ENCODE assay signal across 15 cellular contexts in genomic region chrX:145003443-145003842, GRCh38.
A peak's percentile ranks its signal among the peaks of the same experiment; 100 is the strongest.
DNase-seq lines count a peak whose midpoint lies in the region; ATAC-seq and TF ChIP-seq lines count a peak whose summit lies in the region.
"Had no signal": no experiment of that assay in that cellular context is flagged by ENCODE, and none has a peak within 500 bp of the region (broad histone marks: within the 10 kb centered on the region; RNA-seq: fewer than 3 reads in every experiment).

No MANE protein-coding gene starts in this region.

- peak; percentile 71 for ATAC-seq in PC-3
- ATAC-seq in left lung = peak; percentile 53
- ATAC-seq in GM18505 (IDR thresholded peaks at IDR 0.05; ENCODE audit: unreplicated experiment) = no peak

- H2AFZ ChIP-seq in ACC112 (ENCODE audit: low read length, unreplicated experiment) (no peak overlapping the region), PC-3 (ENCODE audit: low read length) (no peak overlapping the region), mammary epithelial cell (ENCODE audit: low read depth, low read length) (no peak overlapping the region), trophoblast cell (ENCODE audit: insufficient read depth, low read length, poor library complexity) (no peak overlapping the region)

- no peaks in the 10 kb centered on the region for H3K9me2 ChIP-seq in PC-3 (replicated peaks; ENCODE audit: low read length)

- POLR2A ChIA-PET in PC-3 (lab: Charles Lee; ENCODE audit: unreplicated experiment) = no interaction called here

- CTCF ChIA-PET in PC-3 (lab: Charles Lee) (no interaction called here), mammary epithelial cell (lab: Charles Lee; ENCODE audit: low non-redundant PET) (no interaction called here)

- no peak for TF ChIP-seq POLR2A in GM18505 (IDR thresholded peaks at IDR 0.05; ENCODE audit: borderline replicate concordance, extremely low read depth, insufficient read depth, insufficient read length)

- BruUV-seq in PC-3 (replicated peaks; lab: Mats Ljungman, UMichigan) = no TSS peak
- BruUV-seq in mammary epithelial cell (replicated peaks; lab: Mats Ljungman, UMichigan) = no TSS peak

- H3K4me2 ChIP-seq in PC-3 (ENCODE audit: low read length) (no peak overlapping the region), mammary epithelial cell (ENCODE audit: insufficient read depth, low read depth, low read length) (no peak overlapping the region), trophoblast cell (ENCODE audit: low read length) (no peak overlapping the region)

- no peak overlapping the region for H4K12ac ChIP-seq in trophoblast cell (ENCODE audit: low read depth, low read length)

- H4K91ac ChIP-seq in trophoblast cell (ENCODE audit: low read depth, low read length) = no peak overlapping the region

- TF ChIP-seq CTCF in PC-3 (conservative IDR thresholded peaks at IDR 0.05; ENCODE audit: low read depth, low read length) = no peak
- no peak for TF ChIP-seq CTCF in mammary epithelial cell (conservative IDR thresholded peaks at IDR 0.05 in 1 of 2, IDR thresholded peaks at IDR 0.05 in 1 of 2; ENCODE audit: extremely low read depth in 1 of 2, insufficient read depth in 1 of 2, low read depth in 1 of 2, low read length in 2 of 2)
- no peak for TF ChIP-seq CTCF in left lung (IDR thresholded peaks at IDR 0.05)

- no peak overlapping the region for H2BK5ac ChIP-seq in trophoblast cell (ENCODE audit: low read depth, low read length, poor library complexity)

- H3K9ac ChIP-seq in PC-3 (ENCODE audit: low read length) = peak overlapping the region; percentile 37; the same call in 1 of the 2 replicates
- H3K9ac ChIP-seq in mammary epithelial cell (ENCODE audit: insufficient read depth, low read length) = no peak overlapping the region
- H3K9ac ChIP-seq in trophoblast cell (ENCODE audit: low read length) = no peak overlapping the region

- DNase-seq in PC-3 (peak; percentile 19), mammary epithelial cell (peak; percentile 76), left lung (no peak), DMS79 treated with DMSO at 0.1 percent for 48 hours (lab: John Stamatoyannopoulos, UW) (no peak), NCI-H2171 (lab: John Stamatoyannopoulos, UW) (no peak), trophoblast cell (no peak)
- DNase-seq: BE2C; CD4-positive, alpha-beta memory T cell; DMS79; EL; GDM1; HFFc6 had no signal

- no peak overlapping the region for H2AK5ac ChIP-seq in trophoblast cell (ENCODE audit: low read length)

- H3F3A ChIP-seq in PC-3 (ENCODE audit: low read length, unreplicated experiment) = no peaks in the 10 kb centered on the region

- no peak overlapping the region for H3K14ac ChIP-seq in trophoblast cell (ENCODE audit: low read length)

- H4K20me1 ChIP-seq in PC-3 (ENCODE audit: low read length) = no peaks in the 10 kb centered on the region
- H4K20me1 ChIP-seq in mammary epithelial cell (ENCODE audit: insufficient read depth, low read length) = no peaks in the 10 kb centered on the region

- intact Hi-C loops in PC-3 (cut with micrococcal nuclease) = no loop called here
- intact Hi-C loops in mammary epithelial cell (cut with micrococcal nuclease) = no loop called here
- intact Hi-C loops in left lung (cut with DNase I) = no loop called here

- no peak overlapping the region for H3K23ac ChIP-seq in trophoblast cell (ENCODE audit: low read length)

- H2BK120ac ChIP-seq in trophoblast cell (ENCODE audit: insufficient read depth, low read length, poor library complexity) = no peak overlapping the region

- H3K27me3 ChIP-seq in ACC112 (ENCODE audit: insufficient read depth, low read length) (no peaks in the 10 kb centered on the region), PC-3 (ENCODE audit: low read length) (no peaks in the 10 kb centered on the region), mammary epithelial cell (ENCODE audit: insufficient read depth, low read length) (no peaks in the 10 kb centered on the region), left lung (no peaks in the 10 kb centered on the region), trophoblast cell (ENCODE audit: insufficient read depth, low read length) (no peaks in the 10 kb centered on the region)
- H3K27me3 ChIP-seq: BE2C had no signal

- H3K4ac ChIP-seq in trophoblast cell (ENCODE audit: low read depth, low read length) = no peak overlapping the region

- peak overlapping the region; percentile 84 for H3K27ac ChIP-seq in ACC112 (ENCODE audit: low read depth, low read length)
- H3K27ac ChIP-seq in PC-3 (ENCODE audit: low read length) = peak overlapping the region; percentile 65
- no peak overlapping the region for H3K27ac ChIP-seq in mammary epithelial cell (ENCODE audit: insufficient read depth, low read depth, low read length)
- no peak overlapping the region for H3K27ac ChIP-seq in left lung
- H3K27ac ChIP-seq in trophoblast cell (ENCODE audit: low read depth, low read length) = no peak overlapping the region
- H3K27ac ChIP-seq: C4-2B had no signal

- H4K8ac ChIP-seq in trophoblast cell (ENCODE audit: low read depth, low read length) = no peak overlapping the region

- no peak overlapping the region for H2BK12ac ChIP-seq in trophoblast cell (ENCODE audit: low read length)

- in situ Hi-C loops in mammary epithelial cell (cut with MboI; ENCODE audit: low sequenced_read_pairs in 2 of 2) = no loop called here

- no peaks in the 10 kb centered on the region for H3K36me3 ChIP-seq in ACC112 (ENCODE audit: insufficient read depth, low read length)
- H3K36me3 ChIP-seq in PC-3 (ENCODE audit: low read depth, low read length) = no peaks in the 10 kb centered on the region
- no peaks in the 10 kb centered on the region for H3K36me3 ChIP-seq in mammary epithelial cell (ENCODE audit: insufficient read depth, low read length)
- no peaks in the 10 kb centered on the region for H3K36me3 ChIP-seq in left lung
- H3K36me3 ChIP-seq in trophoblast cell (ENCODE audit: control insufficient read depth in 1 of 2, insufficient read depth in 2 of 2, low read length in 2 of 2) = no peaks in the 10 kb centered on the region
- H3K36me3 ChIP-seq: BE2C had no signal

- peaks cover 8% of the 10 kb centered on the region for H3K4me1 ChIP-seq in ACC112 (ENCODE audit: control insufficient read depth, insufficient read depth, low read length, unreplicated experiment)
- H3K4me1 ChIP-seq in PC-3 (ENCODE audit: insufficient read depth, low read length) = peaks cover 11% of the 10 kb centered on the region
- no peaks in the 10 kb centered on the region for H3K4me1 ChIP-seq in mammary epithelial cell (ENCODE audit: insufficient read depth, low read length)
- no peaks in the 10 kb centered on the region for H3K4me1 ChIP-seq in left lung
- no peaks in the 10 kb centered on the region for H3K4me1 ChIP-seq in trophoblast cell (ENCODE audit: control insufficient read depth in 1 of 2, insufficient read depth in 2 of 2, low read length in 2 of 2)
- H3K4me1 ChIP-seq: BE2C had no signal

- no peaks in the 10 kb centered on the region for H3K79me1 ChIP-seq in trophoblast cell (ENCODE audit: low read length)

- no peak overlapping the region for H3K18ac ChIP-seq in trophoblast cell (ENCODE audit: low read length)

- dilution Hi-C loops in mammary epithelial cell (cut with HindIII; ENCODE audit: low sequenced_read_pairs) = no loop called here

- H3K79me2 ChIP-seq in ACC112 (ENCODE audit: control insufficient read depth, insufficient read depth, low read length, unreplicated experiment) (no peaks in the 10 kb centered on the region), PC-3 (ENCODE audit: low read length) (no peaks in the 10 kb centered on the region), mammary epithelial cell (ENCODE audit: insufficient read depth, low read length) (no peaks in the 10 kb centered on the region), trophoblast cell (ENCODE audit: control insufficient read depth, insufficient read depth, low read length, poor library complexity) (no peaks in the 10 kb centered on the region)

- H3K4me3 ChIP-seq in ACC112 (ENCODE audit: low read depth, low read length) (no peak overlapping the region), PC-3 (ENCODE audit: low read length) (no peak overlapping the region), mammary epithelial cell (replicated peaks in 1 of 3; ENCODE audit: insufficient read depth in 1 of 3, low read depth in 2 of 3, low read length in 3 of 3) (no peak overlapping the region), left lung (no peak overlapping the region), trophoblast cell (ENCODE audit: low read depth, low read length) (no peak overlapping the region)

- no peaks in the 10 kb centered on the region for H3K9me3 ChIP-seq in PC-3 (ENCODE audit: low read length)
- H3K9me3 ChIP-seq in mammary epithelial cell (replicated peaks; ENCODE audit: insufficient read depth, low read length) = peaks cover 9% of the 10 kb centered on the region
- H3K9me3 ChIP-seq in left lung = no peaks in the 10 kb centered on the region
- no peaks in the 10 kb centered on the region for H3K9me3 ChIP-seq in trophoblast cell (ENCODE audit: insufficient read depth, low read depth, low read length)
- H3K9me3 ChIP-seq: BE2C had no signal

Comparison
In these comparisons a context has a peak if more than half of its experiments do, and no peak if none do; other contexts are left out.
1. H3K27ac ChIP-seq: peak in ACC112 (single experiment) and PC-3 (single experiment); none in mammary epithelial cell (single experiment), left lung (0 of 2) and trophoblast cell (single experiment).
2. DNase-seq: peak in PC-3 (single experiment) and mammary epithelial cell (single experiment); none in left lung (0 of 2), DMS79 treated with DMSO at 0.1 percent for 48 hours (single experiment), NCI-H2171 (single experiment) and trophoblast cell (0 of 2).